Comparison of ENCODE assay signal across 1 cellular context in genomic region chr5:134113908-134114875, GRCh38.
A peak's percentile ranks its signal among the peaks of the same experiment; 100 is the strongest.
TF ChIP-seq lines count a peak whose summit lies in the region.

TSS of gene TCF7 (plus strand) at chr5:134114681. CDS start at chr5:134114907, 226 bp downstream.

TF ChIP-seq in H1, 55 proteins besides CTCF, POLR2A, EP300 and RAD21 (continued from another document):
- TF ChIP-seq ATF3 (IDR thresholded peaks at IDR 0.05; ENCODE audit: insufficient read depth, low read depth, low read length), result no peak
- TF ChIP-seq ATF2 (IDR thresholded peaks at IDR 0.05; ENCODE audit: low read length), result no peak
- no peak for TF ChIP-seq NRF1 (IDR thresholded peaks at IDR 0.05; ENCODE audit: low read depth, low read length)
- TF ChIP-seq MAFK (IDR thresholded peaks at IDR 0.05; ENCODE audit: low read depth, low read length), result no peak
- no peak for TF ChIP-seq RFX5 (IDR thresholded peaks at IDR 0.05; ENCODE audit: borderline replicate concordance, low read depth, low read length)
- peak; percentile 94 for TF ChIP-seq SRF (IDR thresholded peaks at IDR 0.05; ENCODE audit: low read depth, low read length)
- no peak for TF ChIP-seq SIN3A (conservative IDR thresholded peaks at IDR 0.05 in 1 of 2, IDR thresholded peaks at IDR 0.05 in 1 of 2; ENCODE audit: low read depth in 1 of 2, low read length in 2 of 2)
- TF ChIP-seq SUZ12 (IDR thresholded peaks at IDR 0.05; ENCODE audit: low read length), result peak; percentile 66; the same call in 1 of the 2 replicates
- no peak for TF ChIP-seq YY1 (IDR thresholded peaks at IDR 0.05; ENCODE audit: low read depth, low read length)
- TF ChIP-seq SP2 (IDR thresholded peaks at IDR 0.05; ENCODE audit: low read length), result no peak
- TF ChIP-seq E2F6 (IDR thresholded peaks at IDR 0.05), result peak; percentile 44; the same call in 1 of the 2 replicates
- TF ChIP-seq POLR2AphosphoS5 (IDR thresholded peaks at IDR 0.05; ENCODE audit: low read depth, low read length), result peak; percentile 50
- TF ChIP-seq EGR1 (IDR thresholded peaks at IDR 0.05; ENCODE audit: borderline replicate concordance, low read depth, low read length), result 0 out of 2 replicates have a peak, but pooled peaks have one; percentile 3
- no peak for TF ChIP-seq POU5F1 (IDR thresholded peaks at IDR 0.05; ENCODE audit: low read depth, low read length)
- TF ChIP-seq SP1 (IDR thresholded peaks at IDR 0.05; ENCODE audit: low read depth, low read length), result peak; percentile 50; the same call in 1 of the 2 replicates
- TF ChIP-seq KDM4A (IDR thresholded peaks at IDR 0.05; ENCODE audit: low read depth, low read length, severe bottlenecking), result peak; percentile 45
- 0 out of 2 replicates have a peak, but pooled peaks have one; percentile 4 for TF ChIP-seq PHF8 (conservative IDR thresholded peaks at IDR 0.05; ENCODE audit: low read depth, low read length)
- TF ChIP-seq TBP (IDR thresholded peaks at IDR 0.05; ENCODE audit: low read depth, low read length), result peak; percentile 77
TF ChIP-seq in H1: peak in this region for 15.
